ENCODE assay signal across 1 cellular context in the genomic region with DNA sequence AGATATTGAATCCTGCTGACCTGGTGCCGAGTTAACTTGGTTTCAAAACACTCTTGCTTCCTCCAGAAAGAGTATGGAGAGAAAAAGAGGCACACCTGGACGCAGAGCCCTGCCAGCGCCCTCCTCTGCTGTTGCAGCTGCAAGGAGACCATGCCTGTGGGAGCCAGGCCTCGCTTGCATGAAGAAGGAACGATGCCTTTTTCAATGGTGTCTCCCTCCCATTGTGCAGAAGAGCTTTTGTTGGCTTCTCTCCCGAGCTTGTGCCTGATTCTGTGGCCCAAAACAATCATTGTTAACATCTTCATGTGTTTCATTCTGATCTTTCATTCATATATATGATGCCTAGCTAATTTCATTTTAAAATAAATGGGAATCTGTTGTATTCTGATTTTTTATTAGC.
TF ChIP-seq lines count a peak whose summit lies in the region.

No MANE protein-coding gene starts in this region.

TF ChIP-seq in endothelial cell of umbilical vein, 7 proteins besides CTCF, POLR2A, EP300 and RAD21:
- TF ChIP-seq MYC (IDR thresholded peaks at IDR 0.05; ENCODE audit: low read depth, low read length) (no peak), FOS (IDR thresholded peaks at IDR 0.05; ENCODE audit: borderline replicate concordance, insufficient read depth, low read length) (no peak), JUN (IDR thresholded peaks at IDR 0.05; ENCODE audit: borderline replicate concordance, insufficient read depth, insufficient read length, low read depth) (no peak), POLR2AphosphoS5 (IDR thresholded peaks at IDR 0.05; ENCODE audit: insufficient read depth, low read depth, low read length) (no peak), GATA2 (IDR thresholded peaks at IDR 0.05; ENCODE audit: insufficient read depth, insufficient read length, low read depth, low read length) (no peak)
